ENCODE assay signal across 25 cellular contexts in genomic region chr16:500699-501098, GRCh38. TPM values are rescaled to one million over a fixed set of nuclear protein-coding genes. Genes with fewer than 3 reads are reported as not detected.
"Had no signal": no experiment of that assay in that cellular context is flagged by ENCODE, and none has a peak within 500 bp of the region (broad histone marks: within the 10 kb centered on the region; RNA-seq: fewer than 3 reads in every experiment).

No MANE protein-coding gene starts in this region.

- H3K27me3 Mint-ChIP-seq: activated CD4-positive, alpha-beta memory T cell treated with anti-CD3 and anti-CD28 coated beads for 36 hours; activated naive CD8-positive, alpha-beta T cell treated with anti-CD3 and anti-CD28 coated beads, Interleukin-2, amount 50 U/mL, for 24 hours; naive thymus-derived CD4-positive, alpha-beta T cell; progenitor cell of endocrine pancreas; stimulated activated memory B cell treated with anti-CD40 and anti-IgM and Interleukin-4, amounts not matched to agents 10 μg/mL and 1 μg/mL and 100 μg/mL, for 72 hours; T-helper 17 cell had no signal

- ATAC-seq: activated naive CD8-positive, alpha-beta T cell treated with anti-CD3 and anti-CD28 coated beads, Interleukin-2, amount 50 U/mL, for 24 hours; left lobe of liver; naive thymus-derived CD4-positive, alpha-beta T cell; T-helper 17 cell had no signal

- H3K4me1 ChIP-seq: esophagus squamous epithelium, uterus had no signal

- H3K4me1 Mint-ChIP-seq: activated naive CD8-positive, alpha-beta T cell treated with anti-CD3 and anti-CD28 coated beads, Interleukin-2, amount 50 U/mL, for 24 hours; naive thymus-derived CD4-positive, alpha-beta T cell; neural crest cell; stimulated activated memory B cell treated with anti-CD40 and anti-IgM and Interleukin-4, amounts not matched to agents 10 μg/mL and 1 μg/mL and 100 μg/mL, for 72 hours; T-helper 17 cell had no signal

- H3K27ac ChIP-seq: brain microvascular endothelial cell, coronary artery, esophagus squamous epithelium, transverse colon, uterus had no signal

- H3K9me3 ChIP-seq: esophagus squamous epithelium, transverse colon, uterus had no signal

- FAIRE-seq: kidney had no signal

- DNase-seq: activated CD4-positive, alpha-beta memory T cell treated with anti-CD3 and anti-CD28 coated beads for 36 hours; activated CD4-positive, alpha-beta T cell treated with anti-CD3 and anti-CD28 coated beads for 48 hours; activated gamma-delta T cell; activated naive CD4-positive, alpha-beta T cell treated with anti-CD3 and anti-CD28 coated beads, Interleukin-2, amount 50 U/mL, for 16 hours; activated naive CD8-positive, alpha-beta T cell treated with anti-CD3 and anti-CD28 coated beads, Interleukin-2, amount 50 U/mL, for 24 hours; brain microvascular endothelial cell; cerebellar nuclear complex; endodermal cell; esophagus squamous epithelium; kidney; naive thymus-derived CD4-positive, alpha-beta T cell; stimulated activated CD4-positive, alpha-beta T cell treated with anti-CD3 and anti-CD28 coated beads, Interleukin-2, amount 100 ng/mL, for 24 hours; SW 1271; T-helper 17 cell; transverse colon; uterus had no signal

- H3K4me3 Mint-ChIP-seq: activated CD4-positive, alpha-beta memory T cell treated with anti-CD3 and anti-CD28 coated beads for 36 hours; activated naive CD8-positive, alpha-beta T cell treated with anti-CD3 and anti-CD28 coated beads, Interleukin-2, amount 50 U/mL, for 24 hours; endodermal cell; neural crest cell; stimulated activated memory B cell treated with anti-CD40 and anti-IgM and Interleukin-4, amounts not matched to agents 10 μg/mL and 1 μg/mL and 100 μg/mL, for 72 hours; T-helper 17 cell had no signal

- H3K9me3 Mint-ChIP-seq: activated CD4-positive, alpha-beta memory T cell treated with anti-CD3 and anti-CD28 coated beads for 36 hours; activated naive CD8-positive, alpha-beta T cell treated with anti-CD3 and anti-CD28 coated beads, Interleukin-2, amount 50 U/mL, for 24 hours; neural crest cell; stimulated activated memory B cell treated with anti-CD40 and anti-IgM and Interleukin-4, amounts not matched to agents 10 μg/mL and 1 μg/mL and 100 μg/mL, for 72 hours had no signal

- H3K4me3 ChIP-seq: coronary artery, esophagus squamous epithelium, transverse colon, uterus had no signal

- H3K36me3 Mint-ChIP-seq: activated CD4-positive, alpha-beta memory T cell treated with anti-CD3 and anti-CD28 coated beads for 36 hours had no signal

- H3K36me3 ChIP-seq: transverse colon, uterus had no signal

- H3K27ac Mint-ChIP-seq: activated CD4-positive, alpha-beta memory T cell treated with anti-CD3 and anti-CD28 coated beads for 36 hours; activated naive CD8-positive, alpha-beta T cell treated with anti-CD3 and anti-CD28 coated beads, Interleukin-2, amount 50 U/mL, for 24 hours; naive thymus-derived CD4-positive, alpha-beta T cell; stimulated activated memory B cell treated with anti-CD40 and anti-IgM and Interleukin-4, amounts not matched to agents 10 μg/mL and 1 μg/mL and 100 μg/mL, for 72 hours; T-helper 17 cell had no signal

- H3K27me3 ChIP-seq: brain microvascular endothelial cell, esophagus squamous epithelium, transverse colon, uterus had no signal

RNA-seq across cellular contexts. Expression of gene PRR35, which starts 59.5 kb away (rescaled TPM):
- total RNA-seq: activated CD4-positive, alpha-beta memory T cell treated with anti-CD3 and anti-CD28 coated beads for 36 hours; aorta; esophagus squamous epithelium; left lobe of liver; lung microvascular endothelial cell; naive thymus-derived CD4-positive, alpha-beta T cell; neural crest cell; progenitor cell of endocrine pancreas; skeletal muscle tissue; T-helper 17 cell; temporal lobe; transverse colon; uterus had no signal
- polyA plus RNA-seq: naive thymus-derived CD4-positive, alpha-beta T cell had no signal
